ENCODE assay signal across 22 cellular contexts in genomic region chr15:85334241-85334640, GRCh38. TPM values are rescaled to one million over a fixed set of nuclear protein-coding genes. Genes with fewer than 3 reads are reported as not detected.
DNase-seq lines count a peak whose midpoint lies in the region; ATAC-seq and TF ChIP-seq lines count a peak whose summit lies in the region.
"Had no signal": no experiment of that assay in that cellular context is flagged by ENCODE, and none has a peak within 500 bp of the region (broad histone marks: within the 10 kb centered on the region; RNA-seq: fewer than 3 reads in every experiment).

No MANE protein-coding gene starts in this region.

- peak overlapping the region; percentile 39 for H2BK120ac ChIP-seq in IMR-90 (ENCODE audit: low read depth, low read length)

- H3K9ac ChIP-seq in mammary epithelial cell (ENCODE audit: insufficient read depth, low read length), result no peak overlapping the region
- H3K9ac ChIP-seq in IMR-90 (ENCODE audit: low read depth, low read length), result no peak overlapping the region

- BruUV-seq in MCF 10A (replicated peaks; lab: Mats Ljungman, UMichigan) (no TSS peak), mammary epithelial cell (replicated peaks; lab: Mats Ljungman, UMichigan) (no TSS peak), IMR-90 (replicated peaks; lab: Mats Ljungman, UMichigan) (no TSS peak)

- H4K5ac ChIP-seq in IMR-90 (ENCODE audit: low read depth, low read length), result no peak overlapping the region

- dilution Hi-C loops in mammary epithelial cell (cut with HindIII; ENCODE audit: low sequenced_read_pairs), result no loop called here
- dilution Hi-C loops in IMR-90 (cut with HindIII; ENCODE audit: low sequenced_read_pairs, unreplicated experiment), result no loop called here

- H2BK20ac ChIP-seq in IMR-90 (ENCODE audit: low read depth, low read length), result no peak overlapping the region

- no peak for ATAC-seq in IMR-90 (ENCODE audit: low read depth)
- ATAC-seq in stimulated activated memory B cell treated with anti-CD40 and anti-IgM and Interleukin-4, amounts not matched to agents 10 μg/mL and 1 μg/mL and 100 μg/mL, for 72 hours, result no peak
- no peak for ATAC-seq in stimulated activated naive CD8-positive, alpha-beta T cell treated with anti-CD3 and anti-CD28 coated beads, Interleukin-15, Interleukin-2, amounts not matched to agents 100 U/mL and 50 U/mL, for 24 hours
- ATAC-seq: HCT116 had no signal

- no peak overlapping the region for H3K4me3 Mint-ChIP-seq in MCF 10A (ENCODE audit: unreplicated experiment)
- H3K4me3 Mint-ChIP-seq in stimulated activated memory B cell treated with anti-CD40 and anti-IgM and Interleukin-4, amounts not matched to agents 10 μg/mL and 1 μg/mL and 100 μg/mL, for 72 hours, result no peak overlapping the region

- no peaks in the 10 kb centered on the region for H3K27me3 Mint-ChIP-seq in MCF 10A (ENCODE audit: insufficient read depth, unreplicated experiment)
- no peaks in the 10 kb centered on the region for H3K27me3 Mint-ChIP-seq in stimulated activated memory B cell treated with anti-CD40 and anti-IgM and Interleukin-4, amounts not matched to agents 10 μg/mL and 1 μg/mL and 100 μg/mL, for 72 hours
- H3K27me3 Mint-ChIP-seq: CD8-positive, alpha-beta memory T cell had no signal

- no peak overlapping the region for H3K27ac ChIP-seq in mammary epithelial cell (ENCODE audit: insufficient read depth, low read depth, low read length)
- no peak overlapping the region for H3K27ac ChIP-seq in IMR-90 (ENCODE audit: insufficient read depth, low read length)
- H3K27ac ChIP-seq in hepatocyte, result peak overlapping the region; percentile 95
- H3K27ac ChIP-seq: 22Rv1 had no signal

- H3K9me3 ChIP-seq in mammary epithelial cell (replicated peaks; ENCODE audit: insufficient read depth, low read length) (no peaks in the 10 kb centered on the region), IMR-90 (ENCODE audit: control insufficient read depth, insufficient read depth, low read length) (no peaks in the 10 kb centered on the region), hepatocyte (ENCODE audit: low read depth) (no peaks in the 10 kb centered on the region)

- 0 out of 2 replicates have a peak overlapping the region, but pooled peaks have one; percentile 8 for H3K4ac ChIP-seq in IMR-90 (ENCODE audit: low read depth, low read length)

- H3K9me1 ChIP-seq in IMR-90 (ENCODE audit: insufficient read depth, low read length), result peaks cover 5% of the 10 kb centered on the region; the same call in 1 of the 2 replicates

- 95% methylated on average over 6 of the region's 6 CpGs for WGBS in mammary epithelial cell (ENCODE audit: low coverage, missing lambda C conversion rate)
- WGBS in IMR-90 (ENCODE audit: extremely low coverage in 2 of 2, insufficient read length in 1 of 2), 2 experiments, result no CpG with 5 or more reads among the region's 6 CpGs
- WGBS in hepatocyte (ENCODE audit: low lambda C conversion rate, missing lambda C conversion rate), result 96% methylated on average over 6 of the region's 6 CpGs

- H3K4me1 ChIP-seq in mammary epithelial cell (ENCODE audit: insufficient read depth, low read length) (peaks cover 32% of the 10 kb centered on the region), IMR-90 (ENCODE audit: control insufficient read depth, insufficient read depth, low read length) (peaks cover 13% of the 10 kb centered on the region), hepatocyte (ENCODE audit: insufficient read depth) (peaks cover 37% of the 10 kb centered on the region)

- POLR2A ChIA-PET in MCF 10A (lab: Yijun Ruan, JAX) (no interaction called here), IMR-90 (lab: Charles Lee; ENCODE audit: unreplicated experiment) (no interaction called here)

- no peak overlapping the region for H3K18ac ChIP-seq in IMR-90 (ENCODE audit: low read depth, low read length)

- H3K23ac ChIP-seq in IMR-90 (ENCODE audit: low read depth, low read length), result no peak overlapping the region

- H2AFZ ChIP-seq in mammary epithelial cell (ENCODE audit: low read depth, low read length) (no peak overlapping the region), IMR-90 (replicated peaks; ENCODE audit: low read length, poor library complexity) (no peak overlapping the region), hepatocyte (no peak overlapping the region)

- H3K79me2 ChIP-seq in mammary epithelial cell (ENCODE audit: insufficient read depth, low read length) (no peaks in the 10 kb centered on the region), hepatocyte (no peaks in the 10 kb centered on the region)

- no peak overlapping the region for H3K4me3 ChIP-seq in mammary epithelial cell (replicated peaks in 1 of 3; ENCODE audit: insufficient read depth in 1 of 3, low read depth in 2 of 3, low read length in 3 of 3)
- no peak overlapping the region for H3K4me3 ChIP-seq in IMR-90 (ENCODE audit: insufficient read depth, low read depth, low read length)
- no peak overlapping the region for H3K4me3 ChIP-seq in hepatocyte

- intact Hi-C loops in MCF 10A (cut with micrococcal nuclease) (loop anchor here (5.0 kb wide), 2 partner anchors 37 to 153 kb away; no protein-coding TSS in a partner anchor), mammary epithelial cell (cut with micrococcal nuclease) (no loop called here), IMR-90 (cut with micrococcal nuclease) (no loop called here)

- peaks cover 40% of the 10 kb centered on the region for H3K4me1 Mint-ChIP-seq in MCF 10A (ENCODE audit: insufficient read depth, unreplicated experiment)
- H3K4me1 Mint-ChIP-seq in stimulated activated memory B cell treated with anti-CD40 and anti-IgM and Interleukin-4, amounts not matched to agents 10 μg/mL and 1 μg/mL and 100 μg/mL, for 72 hours, result peaks cover 44% of the 10 kb centered on the region

- peaks cover 3 to 9% of the 10 kb centered on the region in 2 experiments; a peak in 3 of 4 replicates for H3K79me1 ChIP-seq in IMR-90 (ENCODE audit: low read depth in 1 of 2, low read length in 2 of 2)

- no peak overlapping the region for H2BK5ac ChIP-seq in IMR-90 (ENCODE audit: low read depth, low read length, poor library complexity, severe bottlenecking)

- H3K27me3 ChIP-seq in mammary epithelial cell (ENCODE audit: insufficient read depth, low read length), result no peaks in the 10 kb centered on the region
- no peaks in the 10 kb centered on the region for H3K27me3 ChIP-seq in IMR-90 (ENCODE audit: control insufficient read depth, insufficient read depth, low read length)
- H3K27me3 ChIP-seq in hepatocyte, result no peaks in the 10 kb centered on the region

- TF ChIP-seq POLR2A in IMR-90 (IDR thresholded peaks at IDR 0.05; ENCODE audit: low read depth, low read length), result no peak

- H3K36me3 Mint-ChIP-seq in MCF 10A (ENCODE audit: insufficient read depth, unreplicated experiment), result peaks cover 12% of the 10 kb centered on the region
- no peaks in the 10 kb centered on the region for H3K36me3 Mint-ChIP-seq in stimulated activated memory B cell treated with anti-CD40 and anti-IgM and Interleukin-4, amounts not matched to agents 10 μg/mL and 1 μg/mL and 100 μg/mL, for 72 hours

- no peak for TF ChIP-seq CTCF in MCF 10A (IDR thresholded peaks at IDR 0.05; ENCODE audit: unreplicated experiment)
- no peak for TF ChIP-seq CTCF in mammary epithelial cell (conservative IDR thresholded peaks at IDR 0.05 in 1 of 2, IDR thresholded peaks at IDR 0.05 in 1 of 2; ENCODE audit: extremely low read depth in 1 of 2, insufficient read depth in 1 of 2, low read depth in 1 of 2, low read length in 2 of 2)
- no peak for TF ChIP-seq CTCF in IMR-90 (conservative IDR thresholded peaks at IDR 0.05; ENCODE audit: low read depth, low read length)
- no peak for TF ChIP-seq CTCF in hepatocyte (IDR thresholded peaks at IDR 0.05; ENCODE audit: poor library complexity)

- CTCF ChIA-PET in MCF 10A (lab: Yijun Ruan, JAX) (no interaction called here), mammary epithelial cell (lab: Charles Lee; ENCODE audit: low non-redundant PET) (no interaction called here), IMR-90 (lab: Yijun Ruan, JAX) (no interaction called here)

- H4K91ac ChIP-seq in IMR-90 (ENCODE audit: insufficient read depth, low read depth, low read length), result no peak overlapping the region

- H3K56ac ChIP-seq in IMR-90 (ENCODE audit: extremely low read depth, insufficient read depth, low read length), result no peak overlapping the region

- H3K27ac Mint-ChIP-seq in MCF 10A (ENCODE audit: low read depth, unreplicated experiment), result peak overlapping the region; percentile 95
- peak overlapping the region; percentile 97 for H3K27ac Mint-ChIP-seq in stimulated activated memory B cell treated with anti-CD40 and anti-IgM and Interleukin-4, amounts not matched to agents 10 μg/mL and 1 μg/mL and 100 μg/mL, for 72 hours

- no peak overlapping the region for H4K8ac ChIP-seq in IMR-90 (ENCODE audit: low read depth in 2 of 2, low read length in 2 of 2)

- H3K9me2 ChIP-seq in hepatocyte (replicated peaks; ENCODE audit: insufficient read depth), result no peaks in the 10 kb centered on the region

- no peak overlapping the region for H3K14ac ChIP-seq in IMR-90 (replicated peaks; ENCODE audit: low read depth, low read length)

- H3K4me2 ChIP-seq in mammary epithelial cell (ENCODE audit: insufficient read depth, low read depth, low read length) (no peak overlapping the region), IMR-90 (ENCODE audit: low read depth, low read length) (no peak overlapping the region), hepatocyte (no peak overlapping the region)

- H2AK9ac ChIP-seq in IMR-90 (replicated peaks; ENCODE audit: low read depth, low read length, poor library complexity), result no peak overlapping the region

- in situ Hi-C loops in mammary epithelial cell (cut with MboI; ENCODE audit: low sequenced_read_pairs in 2 of 2) (loop anchor here (5.0 to 10.0 kb wide), 3 partner anchors 78 to 151 kb away; no protein-coding TSS in a partner anchor), IMR-90 (cut with MboI; ENCODE audit: low sequenced_read_pairs) (no loop called here)

- H2AK5ac ChIP-seq in IMR-90 (ENCODE audit: low read depth, low read length), result peak overlapping the region; percentile 27

- H3K9me3 Mint-ChIP-seq in MCF 10A (ENCODE audit: unreplicated experiment), result no peaks in the 10 kb centered on the region
- H3K9me3 Mint-ChIP-seq in stimulated activated memory B cell treated with anti-CD40 and anti-IgM and Interleukin-4, amounts not matched to agents 10 μg/mL and 1 μg/mL and 100 μg/mL, for 72 hours, result no peaks in the 10 kb centered on the region

- H3K36me3 ChIP-seq in mammary epithelial cell (ENCODE audit: insufficient read depth, low read length) (no peaks in the 10 kb centered on the region), IMR-90 (ENCODE audit: control insufficient read depth, insufficient read depth, low read length) (no peaks in the 10 kb centered on the region), hepatocyte (replicated peaks; ENCODE audit: insufficient read depth, low read depth) (no peaks in the 10 kb centered on the region)

- no peak overlapping the region for H2BK15ac ChIP-seq in IMR-90 (ENCODE audit: low read depth, low read length)

- DNase-seq in MCF 10A (ENCODE audit: unreplicated experiment) (no peak), mammary epithelial cell (no peak), IMR-90 (no peak), hepatocyte (ENCODE audit: low spot score) (no peak), iPS-NIHi7 (ENCODE audit: extremely low spot score) (no peak), NCI-H2081 (lab: John Stamatoyannopoulos, UW) (no peak)
- no peak for DNase-seq in stimulated activated naive CD8-positive, alpha-beta T cell treated with anti-CD3 and anti-CD28 coated beads, Interleukin-15, Interleukin-2, amounts not matched to agents 100 U/mL and 50 U/mL, for 24 hours
- DNase-seq: C1 segment of cervical spinal cord; CD8-positive, alpha-beta memory T cell; DMS53; GDM1; GOT3; MV-4-11; NCI-H1105 treated with DMSO at 0.1 percent for 48 hours; NCI-H2081 treated with DMSO at 0.1 percent for 48 hours; NCI-H2171 treated with DMSO at 0.1 percent for 48 hours; NCI-H524 treated with DMSO at 0.1 percent for 48 hours; OCI-M1; Right ventricle myocardium superior had no signal

- TF ChIP-seq RAD21 in IMR-90 (IDR thresholded peaks at IDR 0.05; ENCODE audit: low read length), result no peak

- H4K20me1 ChIP-seq in mammary epithelial cell (ENCODE audit: insufficient read depth, low read length), result no peaks in the 10 kb centered on the region
- H4K20me1 ChIP-seq in IMR-90 (ENCODE audit: insufficient read depth, low read length), result no peaks in the 10 kb centered on the region
- H4K20me1 ChIP-seq in hepatocyte (ENCODE audit: insufficient read depth, poor library complexity, severe bottlenecking), result no peaks in the 10 kb centered on the region

RNA-seq across cellular contexts. Expression of gene AKAP13, which starts 46.2 kb away (rescaled TPM):
- total RNA-seq in MCF 10A (2022) (65.7 and 92.9 TPM in 2 replicates), mammary epithelial cell (10 to 100 TPM; 58.2 to 71.4 TPM), IMR-90 (2012; rRNA removed) (46.4 and 46.9 TPM in 2 replicates), hepatocyte (80.9 and 82.8 TPM in 2 replicates)
- polyA plus RNA-seq in mammary epithelial cell (8.8 TPM), IMR-90 (2012; rRNA removed) (10.4 and 11.6 TPM in 2 replicates), hepatocyte (55.6 and 61.0 TPM in 2 replicates)
- 88.3 TPM for polyA minus RNA-seq in mammary epithelial cell
- 5.6 and 6.4 TPM in 2 replicates for polyA plus RNA-seq in IMR-90 (2012; cell fraction: cytosol; rRNA removed)
- polyA plus RNA-seq in IMR-90 (2012; cell fraction: nucleus; rRNA removed; ENCODE audit: low replicate concordance), result 34.4 and 43.0 TPM in 2 replicates
